ENCODE assay signal across 26 cellular contexts in the genomic region with DNA sequence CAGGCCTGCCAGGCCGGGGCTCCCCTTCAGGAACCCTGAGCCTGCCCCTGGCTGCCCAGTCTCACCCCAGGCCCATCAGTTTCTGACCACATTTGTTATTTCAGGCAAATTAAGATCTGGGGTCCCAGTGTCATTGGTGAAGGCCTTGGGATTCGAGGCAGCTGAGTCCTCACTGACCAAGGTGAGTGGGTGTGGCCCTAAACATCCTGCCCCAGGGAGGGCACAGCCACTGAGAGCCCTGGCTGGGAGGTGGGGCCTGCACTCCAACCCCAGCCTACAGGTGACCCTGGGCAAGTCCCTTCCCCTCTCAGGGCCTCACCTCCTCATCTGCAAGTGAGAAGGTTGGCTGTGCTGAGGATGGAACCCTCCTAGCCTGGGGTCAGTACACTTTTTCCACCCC. TPM values are rescaled to one million over a fixed set of nuclear protein-coding genes. Genes with fewer than 3 reads are reported as not detected.
A peak's percentile ranks its signal among the peaks of the same experiment; 100 is the strongest.
DNase-seq lines count a peak whose midpoint lies in the region; ATAC-seq, FAIRE-seq and TF ChIP-seq lines count a peak whose summit lies in the region.
"Had no signal": no experiment of that assay in that cellular context is flagged by ENCODE, and none has a peak within 500 bp of the region (broad histone marks: within the 10 kb centered on the region; RNA-seq: fewer than 3 reads in every experiment).

No MANE protein-coding gene starts in this region.

- H3K9me3 Mint-ChIP-seq in H9, result peaks cover 0 to 3% of the 10 kb centered on the region in 2 experiments; a peak in 2 of 5 replicates
- H3K9me3 Mint-ChIP-seq in effector memory CD8-positive, alpha-beta T cell, result no peaks in the 10 kb centered on the region
- H3K9me3 Mint-ChIP-seq in natural killer cell, result no peaks in the 10 kb centered on the region
- H3K9me3 Mint-ChIP-seq: CD8-positive, alpha-beta T cell had no signal

- H3K56ac ChIP-seq in H9 (ENCODE audit: insufficient read length, low read depth, low read length) (no peak overlapping the region), H1 (replicated peaks; ENCODE audit: insufficient read length, low read depth, low read length) (no peak overlapping the region)

- in situ Hi-C loops in Panc1 (cut with HindIII; ENCODE audit: low pct_unique_long_range_greater_than_20kb, low sequenced_read_pairs), result no loop called here

- no peak for TF ChIP-seq EP300 in H1 (IDR thresholded peaks at IDR 0.05; ENCODE audit: borderline replicate concordance in 1 of 2, low read depth in 2 of 2, low read length in 2 of 2)

- H3K27ac Mint-ChIP-seq in H9, result no peak overlapping the region
- no peak overlapping the region for H3K27ac Mint-ChIP-seq in effector memory CD8-positive, alpha-beta T cell
- H3K27ac Mint-ChIP-seq in natural killer cell, result no peak overlapping the region
- H3K27ac Mint-ChIP-seq: CD8-positive, alpha-beta T cell had no signal

- no peak overlapping the region for H4K91ac ChIP-seq in H9 (ENCODE audit: insufficient read length, low read depth, low read length)
- no peak overlapping the region for H4K91ac ChIP-seq in H1 (replicated peaks; ENCODE audit: insufficient read length, low read length)

- H4K5ac ChIP-seq in H9 (ENCODE audit: insufficient read length, low read depth, low read length), result no peak overlapping the region
- no peak overlapping the region for H4K5ac ChIP-seq in H1 (ENCODE audit: insufficient read length, low read depth, low read length)

- no TSS peak for BruUV-seq in Panc1 (replicated peaks; lab: Mats Ljungman, UMichigan)

- H3K27me3 ChIP-seq in H9 (ENCODE audit: insufficient read depth, low read length) (no peaks in the 10 kb centered on the region), Panc1 (ENCODE audit: control insufficient read depth, insufficient read depth, low read length) (no peaks in the 10 kb centered on the region), H1 (replicated peaks in 1 of 4; ENCODE audit: control insufficient read depth in 3 of 4, extremely low read depth in 1 of 4, insufficient read depth in 3 of 4, low read length in 3 of 4) (no peaks in the 10 kb centered on the region)

- H2BK120ac ChIP-seq in H9 (ENCODE audit: low read depth, low read length, poor library complexity, severe bottlenecking) (no peak overlapping the region), H1 (replicated peaks; ENCODE audit: low read depth, low read length) (no peak overlapping the region)

- H3K23ac ChIP-seq in H9 (ENCODE audit: insufficient read length, low read depth, low read length) (no peak overlapping the region), H1 (ENCODE audit: insufficient read length) (no peak overlapping the region)

- H3K14ac ChIP-seq in H9 (ENCODE audit: insufficient read depth, low read length) (no peak overlapping the region), H1 (ENCODE audit: insufficient read length) (no peak overlapping the region)

- peaks cover 3% of the 10 kb centered on the region in 2 experiments; a peak in 2 of 4 replicates for H3K4me1 Mint-ChIP-seq in H9
- H3K4me1 Mint-ChIP-seq in effector memory CD8-positive, alpha-beta T cell (ENCODE audit: low read depth in 2 of 2), result no peaks in the 10 kb centered on the region
- no peaks in the 10 kb centered on the region for H3K4me1 Mint-ChIP-seq in natural killer cell

- no peak overlapping the region for H3K4me3 ChIP-seq in Panc1 (ENCODE audit: low read depth in 2 of 2, low read length in 2 of 2)
- no peak overlapping the region for H3K4me3 ChIP-seq in H1 (ENCODE audit: extremely low read depth in 1 of 4, insufficient read depth in 2 of 4, low read depth in 3 of 4, low read length in 4 of 4)
- H3K4me3 ChIP-seq: GM23248 had no signal

- no peaks in the 10 kb centered on the region for H3K36me3 ChIP-seq in Panc1 (ENCODE audit: control insufficient read depth, insufficient read depth, low read length)
- H3K36me3 ChIP-seq in H1 (ENCODE audit: control insufficient read depth in 2 of 4, insufficient read depth in 4 of 4, low read length in 3 of 4), result no peaks in the 10 kb centered on the region

- intact Hi-C loops in Panc1 (cut with micrococcal nuclease; ENCODE audit: unreplicated experiment), result no loop called here
- intact Hi-C loops in natural killer cell (cut with micrococcal nuclease), result no loop called here

- no peaks in the 10 kb centered on the region for H4K20me1 ChIP-seq in H9 (ENCODE audit: control insufficient read depth, insufficient read depth, insufficient read length)
- H4K20me1 ChIP-seq in H1 (replicated peaks in 1 of 2; ENCODE audit: control insufficient read depth in 1 of 2, insufficient read depth in 2 of 2, low read length in 2 of 2), result peaks cover 0 to 3% of the 10 kb centered on the region in 2 experiments

- H4K8ac ChIP-seq in H9 (replicated peaks; ENCODE audit: insufficient read length, low read depth, low read length) (no peak overlapping the region), H1 (ENCODE audit: extremely low read depth, insufficient read depth, low read length) (peak overlapping the region; percentile 0; the same call in 1 of the 2 replicates)

- H3K9ac ChIP-seq in H9 (ENCODE audit: extremely low read depth, insufficient read length, low read length) (no peak overlapping the region), H1 (replicated peaks in 1 of 4; ENCODE audit: extremely low read depth in 1 of 4, low read depth in 3 of 4, low read length in 3 of 4) (no peak overlapping the region)
- H3K9ac ChIP-seq: GM23248 had no signal

- TF ChIP-seq CTCF in H9 (conservative IDR thresholded peaks at IDR 0.05) (no peak), Panc1 (IDR thresholded peaks at IDR 0.05) (no peak), H1 (IDR thresholded peaks at IDR 0.05; ENCODE audit: control extremely low read depth in 1 of 3, insufficient read depth in 1 of 3, low read depth in 1 of 3, low read length in 3 of 3) (no peak), natural killer cell (IDR thresholded peaks at IDR 0.05) (no peak)

- H3T11ph ChIP-seq in H9 (ENCODE audit: low read length), result no peak overlapping the region

- TF ChIP-seq POLR2A in H1 (IDR thresholded peaks at IDR 0.05; ENCODE audit: control extremely low read depth in 1 of 2, low read depth in 2 of 2, low read length in 2 of 2), result no peak

- H2AK5ac ChIP-seq in H9 (ENCODE audit: insufficient read length, low read length) (no peak overlapping the region), H1 (ENCODE audit: low read depth, low read length) (no peak overlapping the region)

- H2AFZ ChIP-seq in H9 (ENCODE audit: low read length) (no peak overlapping the region), H1 (ENCODE audit: low read length) (no peak overlapping the region)
- H2AFZ ChIP-seq: GM23248 had no signal

- TF ChIP-seq RAD21 in H1 (IDR thresholded peaks at IDR 0.05 in 1 of 2, conservative IDR thresholded peaks at IDR 0.05 in 1 of 2; ENCODE audit: low read depth in 2 of 2, low read length in 2 of 2), result no peak

- no CpG with 5 or more reads among the region's 2 CpGs for WGBS in H9 (ENCODE audit: extremely low coverage, insufficient read length, low lambda C conversion rate)
- 86% methylated on average over 2 of the region's 2 CpGs; no CpG with 5 or more reads in 1 of the 2 experiments for whole genome bisulfite sequencing in H1 (ENCODE audit: extremely low coverage in 1 of 2, insufficient coverage in 1 of 2, insufficient read length in 1 of 2, insufficient replicate concordance in 2 of 2, low coverage in 1 of 2, low lambda C conversion rate in 2 of 2, missing lambda C conversion rate in 1 of 2), 2 experiments

- H3K79me2 ChIP-seq in H9 (ENCODE audit: insufficient read depth, low read length) (no peaks in the 10 kb centered on the region), H1 (ENCODE audit: control insufficient read depth in 1 of 2, insufficient read depth in 2 of 2, low read length in 2 of 2) (no peaks in the 10 kb centered on the region)

- peak; percentile 35; the same call in 1 of the 2 replicates for ATAC-seq in Panc1
- ATAC-seq in HG03135 (IDR thresholded peaks at IDR 0.05; ENCODE audit: unreplicated experiment), result no peak
- ATAC-seq in effector memory CD8-positive, alpha-beta T cell (replicated peaks), result no peak
- no peak for ATAC-seq in natural killer cell
- ATAC-seq: CD8-positive, alpha-beta T cell had no signal

- H2BK15ac ChIP-seq in H9 (ENCODE audit: low read depth, low read length) (no peak overlapping the region), H1 (ENCODE audit: low read length) (no peak overlapping the region)

- no peak overlapping the region for H3K18ac ChIP-seq in H9 (ENCODE audit: insufficient read length, low read depth, low read length)
- no peak overlapping the region for H3K18ac ChIP-seq in H1 (ENCODE audit: extremely low read depth, low read length)

- H3K27me3 Mint-ChIP-seq in H9 (ENCODE audit: low read depth) (peaks cover 6% of the 10 kb centered on the region), natural killer cell (ENCODE audit: low read depth in 2 of 2) (no peaks in the 10 kb centered on the region)
- H3K27me3 Mint-ChIP-seq in effector memory CD8-positive, alpha-beta T cell, result peaks cover 0 to 1% of the 10 kb centered on the region in 2 donors

- CTCF ChIA-PET in Panc1 (lab: Charles Lee) (no interaction called here), H1 (lab: Charles Lee; ENCODE audit: partially characterized antibody) (no interaction called here)

- H3K79me1 ChIP-seq in H9 (ENCODE audit: insufficient read depth, low read depth, low read length, poor library complexity, severe bottlenecking), result no peaks in the 10 kb centered on the region
- H3K79me1 ChIP-seq in H1 (ENCODE audit: low read depth, low read length), result no peaks in the 10 kb centered on the region

- H3K4me3 Mint-ChIP-seq in H9, result no peak overlapping the region
- no peak overlapping the region for H3K4me3 Mint-ChIP-seq in effector memory CD8-positive, alpha-beta T cell
- no peak overlapping the region for H3K4me3 Mint-ChIP-seq in natural killer cell
- H3K4me3 Mint-ChIP-seq: CD8-positive, alpha-beta T cell had no signal

- H3K36me3 Mint-ChIP-seq in H9 (ENCODE audit: insufficient read depth in 1 of 3, low read depth in 3 of 3) (no peaks in the 10 kb centered on the region), natural killer cell (no peaks in the 10 kb centered on the region)
- no peaks in the 10 kb centered on the region for H3K36me3 Mint-ChIP-seq in effector memory CD8-positive, alpha-beta T cell (ENCODE audit: insufficient read depth)
- H3K36me3 Mint-ChIP-seq: CD8-positive, alpha-beta T cell had no signal

- H3K4me2 ChIP-seq in H9 (ENCODE audit: insufficient read depth, insufficient read length, low read length) (no peak overlapping the region), H1 (ENCODE audit: insufficient read depth in 1 of 2, low read depth in 2 of 2, low read length in 2 of 2) (no peak overlapping the region)

- H3K27ac ChIP-seq in H9 (ENCODE audit: insufficient read length, low read depth, low read length) (no peak overlapping the region), Panc1 (ENCODE audit: low read length) (no peak overlapping the region), H1 (ENCODE audit: low read depth, low read length) (no peak overlapping the region)
- H3K27ac ChIP-seq: GM23248, HL-60 had no signal

- H3K23me2 ChIP-seq in H9 (ENCODE audit: insufficient read length, low read depth, low read length, poor library complexity, severe bottlenecking), result no peaks in the 10 kb centered on the region
- peaks cover 5% of the 10 kb centered on the region; the same call in 1 of the 2 replicates for H3K23me2 ChIP-seq in H1 (ENCODE audit: low read depth, low read length)

- no peak for FAIRE-seq in H1 (lab: Jason Lieb, UNC)
- FAIRE-seq: A204.1, GM12891, GM19239 had no signal

- H2BK20ac ChIP-seq in H9 (ENCODE audit: low read depth, low read length, poor library complexity, severe bottlenecking) (no peak overlapping the region), H1 (ENCODE audit: low read length) (no peak overlapping the region)

- POLR2A ChIA-PET in Panc1 (lab: Charles Lee) (no interaction called here), H1 (lab: Charles Lee; ENCODE audit: partially characterized antibody) (no interaction called here)

- H3K9me3 ChIP-seq in H9 (ENCODE audit: control insufficient read depth, low read depth, low read length), result no peaks in the 10 kb centered on the region
- no peaks in the 10 kb centered on the region for H3K9me3 ChIP-seq in Panc1 (ENCODE audit: control insufficient read depth, insufficient read depth, low read depth, low read length)
- no peaks in the 10 kb centered on the region for H3K9me3 ChIP-seq in H1 (ENCODE audit: insufficient read depth in 2 of 2, low read depth in 1 of 2, low read length in 1 of 2)

- DNase-seq in H9 (peak; percentile 40), Panc1 (ENCODE audit: low read depth, low spot score) (no peak), H1 (ENCODE audit: low read depth in 1 of 2, low spot score in 2 of 2) (no peak), putamen (ENCODE audit: low spot score) (no peak), natural killer cell (no peak)
- DNase-seq in effector memory CD8-positive, alpha-beta T cell, result no peak
- DNase-seq: ACHN; Calu3; CD8-positive, alpha-beta T cell; DMS 273 treated with DMSO at 0.1 percent for 48 hours; DMS53; DND-41; EL; GM23248; H7; IMR-90; Karpas-422; KBM-7 had no signal

- H2BK5ac ChIP-seq in H9 (ENCODE audit: insufficient read length, low read length), result no peak overlapping the region
- no peak overlapping the region for H2BK5ac ChIP-seq in H1 (ENCODE audit: low read depth, low read length)

- H3K4ac ChIP-seq in H9 (ENCODE audit: low read depth, low read length), result no peak overlapping the region
- no peak overlapping the region for H3K4ac ChIP-seq in H1 (replicated peaks; ENCODE audit: insufficient read length, low read depth, low read length)

- H3K4me1 ChIP-seq in H9 (ENCODE audit: insufficient read depth, low read length) (no peaks in the 10 kb centered on the region), Panc1 (ENCODE audit: control insufficient read depth, insufficient read depth, low read length) (peaks cover 2% of the 10 kb centered on the region; the same call in 1 of the 2 replicates), H1 (replicated peaks in 1 of 4; ENCODE audit: control insufficient read depth in 3 of 4, insufficient read depth in 4 of 4, low read length in 3 of 4) (no peaks in the 10 kb centered on the region)

- no peak overlapping the region for H2BK12ac ChIP-seq in H9 (ENCODE audit: insufficient read length, low read depth, low read length)
- H2BK12ac ChIP-seq in H1 (ENCODE audit: low read depth, low read length), result no peak overlapping the region

RNA-seq across cellular contexts. Expression of a gene that starts 23.8 kb away (rescaled TPM):
- total RNA-seq in H9 (2021), result not detected in 2 replicates
- total RNA-seq in Panc1 (2021; ENCODE audit: unreplicated experiment), result 0.10 TPM
- polyA plus RNA-seq in Panc1 (2012; ENCODE audit: insufficient read length), result not detected
- not detected in 2 replicates for total RNA-seq in H1 (2021; fragmentation: NEBNext Ultra II Directional; extraction: Animal tissue kit (Norgen Biotek cat#: 25700))
- not detected in 2 replicates for polyA plus RNA-seq in H1 (2011; rRNA removed)
- not detected for polyA plus RNA-seq in H1 (2011; cell fraction: cytosol; rRNA removed)
- not detected for polyA plus RNA-seq in H1 (2011; cell fraction: nucleus; rRNA removed)
- polyA plus RNA-seq in H1 (2012, experiment 1 of 2), result not detected in 4 replicates
- not detected for polyA plus RNA-seq in H1 (2012, experiment 2 of 2)
- not detected for polyA plus RNA-seq in H1 (2013, experiment 1 of 2)
- polyA plus RNA-seq in H1 (2013, experiment 2 of 2), result not detected
- not detected in 2 replicates for polyA minus RNA-seq in H1 (2011; rRNA and poly(A)+ RNA removed)
- not detected for polyA minus RNA-seq in H1 (2011; cell fraction: cytosol; rRNA and poly(A)+ RNA removed)
- not detected for polyA minus RNA-seq in H1 (2011; cell fraction: nucleus; rRNA and poly(A)+ RNA removed)
- not detected for total RNA-seq in natural killer cell
- total RNA-seq: CD8-positive, alpha-beta T cell; G401; GM23248; H7; HT1080; IMR-90 had no signal
- polyA plus RNA-seq: BJ, GM23248, IMR-90 had no signal
